In genomic region chr6:68649669-68650068, GRCh38 we compare ENCODE assay signal across 27 cellular contexts. TPM values are rescaled to one million over a fixed set of nuclear protein-coding genes. Genes with fewer than 3 reads are reported as not detected.
DNase-seq lines count a peak whose midpoint lies in the region; ATAC-seq, FAIRE-seq and TF ChIP-seq lines count a peak whose summit lies in the region.
"Had no signal": no experiment of that assay in that cellular context is flagged by ENCODE, and none has a peak within 500 bp of the region (broad histone marks: within the 10 kb centered on the region; RNA-seq: fewer than 3 reads in every experiment).

No MANE protein-coding gene starts in this region.

- no peaks in the 10 kb centered on the region for H3K23me2 ChIP-seq in H1 (ENCODE audit: low read depth, low read length)

- H3K56ac ChIP-seq in H1 (replicated peaks; ENCODE audit: insufficient read length, low read depth, low read length) = no peak overlapping the region
- H3K56ac ChIP-seq in mesendoderm (ENCODE audit: low read length) = no peak overlapping the region

- no peak overlapping the region for H3K4me3 ChIP-seq in H1 (ENCODE audit: extremely low read depth in 1 of 4, insufficient read depth in 2 of 4, low read depth in 3 of 4, low read length in 4 of 4)
- H3K4me3 ChIP-seq in mesendoderm (ENCODE audit: low read length) = no peak overlapping the region
- H3K4me3 ChIP-seq: BLaER1 treated with 17β-estradiol and CSF1 and Interleukin-3, amounts not matched to agents 10 nM and 100 nM; HAP-1; PC-9 had no signal

- no peak overlapping the region for H3K9ac ChIP-seq in H1 (replicated peaks in 1 of 4; ENCODE audit: extremely low read depth in 1 of 4, low read depth in 3 of 4, low read length in 3 of 4)
- H3K9ac ChIP-seq in mesendoderm (ENCODE audit: low read length) = no peak overlapping the region
- H3K9ac ChIP-seq: BLaER1 treated with 17β-estradiol and CSF1 and Interleukin-3, amounts not matched to agents 10 nM and 100 nM; SK-N-SH had no signal

- no peak overlapping the region for H2AFZ ChIP-seq in H1 (ENCODE audit: low read length)
- H2AFZ ChIP-seq: PC-9 had no signal

- H2BK120ac ChIP-seq in H1 (replicated peaks; ENCODE audit: low read depth, low read length) (no peak overlapping the region), mesendoderm (ENCODE audit: low read depth, low read length) (no peak overlapping the region)

- H3K4me2 ChIP-seq in H1 (ENCODE audit: insufficient read depth in 1 of 2, low read depth in 2 of 2, low read length in 2 of 2) (no peak overlapping the region), mesendoderm (ENCODE audit: low read length) (no peak overlapping the region)
- H3K4me2 ChIP-seq: BLaER1 treated with 17β-estradiol and CSF1 and Interleukin-3, amounts not matched to agents 10 nM and 100 nM; PC-9; SK-N-SH had no signal

- ATAC-seq in GM21723 (IDR thresholded peaks at IDR 0.05; ENCODE audit: unreplicated experiment) = no peak

- H3K23ac ChIP-seq in H1 (ENCODE audit: insufficient read length) (no peak overlapping the region), mesendoderm (ENCODE audit: low read length) (no peak overlapping the region)

- no peaks in the 10 kb centered on the region for H3K36me3 ChIP-seq in H1 (ENCODE audit: control insufficient read depth in 2 of 4, insufficient read depth in 4 of 4, low read length in 3 of 4)
- H3K36me3 ChIP-seq in mesendoderm (ENCODE audit: control insufficient read depth, insufficient read depth, low read length) = no peaks in the 10 kb centered on the region
- H3K36me3 ChIP-seq: BLaER1 treated with 17β-estradiol and CSF1 and Interleukin-3, amounts not matched to agents 10 nM and 100 nM; HAP-1 had no signal

- H4K5ac ChIP-seq in H1 (ENCODE audit: insufficient read length, low read depth, low read length) (no peak overlapping the region), mesendoderm (ENCODE audit: low read length) (no peak overlapping the region)

- TF ChIP-seq POLR2A in H1 (IDR thresholded peaks at IDR 0.05; ENCODE audit: control extremely low read depth in 1 of 2, low read depth in 2 of 2, low read length in 2 of 2) = no peak

- H3K79me2 ChIP-seq in H1 (ENCODE audit: control insufficient read depth in 1 of 2, insufficient read depth in 2 of 2, low read length in 2 of 2) (no peaks in the 10 kb centered on the region), mesendoderm (ENCODE audit: control insufficient read depth, insufficient read depth, low read length) (no peaks in the 10 kb centered on the region)

- H2AK5ac ChIP-seq in H1 (ENCODE audit: low read depth, low read length) = no peak overlapping the region
- H2AK5ac ChIP-seq in mesendoderm (ENCODE audit: low read length) = no peak overlapping the region

- H3K27ac ChIP-seq in H1 (ENCODE audit: low read depth, low read length) (no peak overlapping the region), mesendoderm (ENCODE audit: low read depth, low read length) (no peak overlapping the region)
- H3K27ac ChIP-seq: 22Rv1; BLaER1 treated with 17β-estradiol and CSF1 and Interleukin-3, amounts not matched to agents 10 nM and 100 nM; HL-60; PC-9; RWPE1 had no signal

- no peak overlapping the region for H4K91ac ChIP-seq in H1 (replicated peaks; ENCODE audit: insufficient read length, low read length)

- DNase-seq in DMS 273 (lab: John Stamatoyannopoulos, UW; ENCODE audit: unreplicated experiment) (peak; percentile 34), DMS 273 treated with DMSO at 0.1 percent for 48 hours (lab: John Stamatoyannopoulos, UW) (no peak), NCI-H69 (lab: John Stamatoyannopoulos, UW) (peak; percentile 68), H1 (ENCODE audit: low read depth in 1 of 2, low spot score in 2 of 2) (no peak), mesendoderm (peak; percentile 47), T-helper 1 cell (no peak)
- DNase-seq in stimulated activated CD4-positive, alpha-beta T cell treated with anti-CD3 and anti-CD28 coated beads, Interleukin-4, amount 100 ng/mL, for 4 hours = no peak
- DNase-seq: ACHN; CD4-positive, alpha-beta memory T cell; GDM1; KG1; NCI-H1105 treated with DMSO at 0.1 percent for 48 hours; NCI-H2029 treated with DMSO at 0.1 percent for 48 hours; NCI-H510A; NCI-H748 treated with DMSO at 0.1 percent for 48 hours; PC-9; SHP77 treated with DMSO at 0.1 percent for 48 hours; SK-N-SH had no signal

- no peak for TF ChIP-seq EP300 in H1 (IDR thresholded peaks at IDR 0.05; ENCODE audit: borderline replicate concordance in 1 of 2, low read depth in 2 of 2, low read length in 2 of 2)

- no peak for TF ChIP-seq RAD21 in H1 (IDR thresholded peaks at IDR 0.05 in 1 of 2, conservative IDR thresholded peaks at IDR 0.05 in 1 of 2; ENCODE audit: low read depth in 2 of 2, low read length in 2 of 2)

- H3K4me1 ChIP-seq in H1 (replicated peaks in 1 of 4; ENCODE audit: control insufficient read depth in 3 of 4, insufficient read depth in 4 of 4, low read length in 3 of 4) = no peaks in the 10 kb centered on the region; a peak in 1 of 7 replicates
- no peaks in the 10 kb centered on the region for H3K4me1 ChIP-seq in mesendoderm (ENCODE audit: control insufficient read depth, low read depth, low read length)
- H3K4me1 ChIP-seq: HAP-1 had no signal

- FAIRE-seq in H1 (lab: Jason Lieb, UNC) = peak; percentile 52
- FAIRE-seq: GM18507, GM19239 had no signal

- H2BK15ac ChIP-seq in H1 (ENCODE audit: low read length) = no peak overlapping the region
- H2BK15ac ChIP-seq in mesendoderm (replicated peaks; ENCODE audit: low read depth) = no peak overlapping the region

- H2BK5ac ChIP-seq in H1 (ENCODE audit: low read depth, low read length) (no peak overlapping the region), mesendoderm (ENCODE audit: low read length) (no peak overlapping the region)

- WGBS in H1 (ENCODE audit: extremely low coverage in 1 of 2, insufficient coverage in 1 of 2, insufficient read length in 1 of 2, insufficient replicate concordance in 2 of 2, low coverage in 1 of 2, low lambda C conversion rate in 2 of 2, missing lambda C conversion rate in 1 of 2), 2 experiments = 87% methylated on average over 3 of the region's 3 CpGs; no CpG with 5 or more reads in 1 of the 2 experiments
- no CpG with 5 or more reads among the region's 3 CpGs for WGBS in mesendoderm (ENCODE audit: extremely low coverage, insufficient coverage, low lambda C conversion rate)

- no peak overlapping the region for H2BK20ac ChIP-seq in H1 (ENCODE audit: low read length)

- no peak overlapping the region for H3K4ac ChIP-seq in H1 (replicated peaks; ENCODE audit: insufficient read length, low read depth, low read length)
- H3K4ac ChIP-seq in mesendoderm (ENCODE audit: low read depth, low read length) = no peak overlapping the region

- H3K18ac ChIP-seq in H1 (ENCODE audit: extremely low read depth, low read length) (no peak overlapping the region), mesendoderm (ENCODE audit: low read length) (no peak overlapping the region)

- CTCF ChIA-PET in H1 (lab: Charles Lee; ENCODE audit: partially characterized antibody) = interaction anchor here (0.6 to 0.8 kb wide), 2 partner anchors 11 to 79 kb away, joined by 3 to 5 read pairs; no protein-coding TSS in a partner anchor

- POLR2A ChIA-PET in H1 (lab: Charles Lee; ENCODE audit: partially characterized antibody) = no interaction called here

- H3K9me3 ChIP-seq in H1 (ENCODE audit: insufficient read depth in 2 of 2, low read depth in 1 of 2, low read length in 1 of 2) = no peaks in the 10 kb centered on the region
- H3K9me3 ChIP-seq: BLaER1 treated with 17β-estradiol and CSF1 and Interleukin-3, amounts not matched to agents 10 nM and 100 nM; HAP-1; SK-N-SH had no signal

- H3K27me3 ChIP-seq in H1 (replicated peaks in 1 of 4; ENCODE audit: control insufficient read depth in 3 of 4, extremely low read depth in 1 of 4, insufficient read depth in 3 of 4, low read length in 3 of 4) (no peaks in the 10 kb centered on the region), mesendoderm (ENCODE audit: insufficient read depth, low read length, poor library complexity) (no peaks in the 10 kb centered on the region)
- H3K27me3 ChIP-seq: BLaER1 treated with 17β-estradiol and CSF1 and Interleukin-3, amounts not matched to agents 10 nM and 100 nM had no signal

- H4K8ac ChIP-seq in H1 (ENCODE audit: extremely low read depth, insufficient read depth, low read length) (no peak overlapping the region), mesendoderm (ENCODE audit: low read depth, low read length) (no peak overlapping the region)

- H3K79me1 ChIP-seq in H1 (ENCODE audit: low read depth, low read length) (no peaks in the 10 kb centered on the region), mesendoderm (ENCODE audit: low read length) (no peaks in the 10 kb centered on the region)

- no peak overlapping the region for H3K14ac ChIP-seq in H1 (ENCODE audit: insufficient read length)

- TF ChIP-seq CTCF in H1 (IDR thresholded peaks at IDR 0.05; ENCODE audit: control extremely low read depth in 1 of 3, insufficient read depth in 1 of 3, low read depth in 1 of 3, low read length in 3 of 3) = no peak

- no peaks in the 10 kb centered on the region for H4K20me1 ChIP-seq in H1 (replicated peaks in 1 of 2; ENCODE audit: control insufficient read depth in 1 of 2, insufficient read depth in 2 of 2, low read length in 2 of 2)
- H4K20me1 ChIP-seq: BLaER1 treated with 17β-estradiol and CSF1 and Interleukin-3, amounts not matched to agents 10 nM and 100 nM had no signal

- H2BK12ac ChIP-seq in H1 (ENCODE audit: low read depth, low read length) = no peak overlapping the region

TF ChIP-seq in H1, 55 proteins besides CTCF, POLR2A, EP300 and RAD21:
- TF ChIP-seq POU5F1 (IDR thresholded peaks at IDR 0.05; ENCODE audit: low read depth, low read length) = no peak
- TF ChIP-seq MAX (IDR thresholded peaks at IDR 0.05) = 0 out of 2 replicates have a peak, but pooled peaks have one; percentile 32

RNA-seq across cellular contexts. Expression of gene ADGRB3, which starts 14.6 kb away (rescaled TPM):
- total RNA-seq in H1 (2021; fragmentation: NEBNext Ultra II Directional; extraction: Animal tissue kit (Norgen Biotek cat#: 25700)) = 0.94 and 1.2 TPM in 2 replicates
- polyA plus RNA-seq in H1 (2011; rRNA removed) = 0.31 and 0.35 TPM in 2 replicates
- polyA plus RNA-seq in H1 (2011; cell fraction: cytosol; rRNA removed) = 0.40 TPM
- 0.57 TPM for polyA plus RNA-seq in H1 (2011; cell fraction: nucleus; rRNA removed)
- polyA plus RNA-seq in H1 (2012, experiment 1 of 2) = 0.46 to 0.76 TPM (median 0.61 TPM) in 4 replicates
- 0.09 TPM for polyA plus RNA-seq in H1 (2012, experiment 2 of 2)
- 0.71 TPM for polyA plus RNA-seq in H1 (2013, experiment 1 of 2)
- polyA plus RNA-seq in H1 (2013, experiment 2 of 2) = 0.79 TPM
- polyA minus RNA-seq in H1 (2011; rRNA and poly(A)+ RNA removed) = 2.3 and 7.1 TPM in 2 replicates
- polyA minus RNA-seq in H1 (2011; cell fraction: cytosol; rRNA and poly(A)+ RNA removed) = 1.5 TPM
- polyA minus RNA-seq in H1 (2011; cell fraction: nucleus; rRNA and poly(A)+ RNA removed) = 6.2 TPM
- 0.08 TPM for polyA plus RNA-seq in mesendoderm (2013, experiment 1 of 2)
- 0.08 TPM for polyA plus RNA-seq in mesendoderm (2013, experiment 2 of 2)
- total RNA-seq: CD4-positive, alpha-beta memory T cell; HT-29; PC-9 had no signal
- polyA plus RNA-seq: CD4-positive, alpha-beta memory T cell had no signal

Comparison
In these comparisons a context has a peak if more than half of its experiments do, and no peak if none do; other contexts are left out.
1. DNase-seq: peak in DMS 273 (single experiment), NCI-H69 (single experiment) and mesendoderm (single experiment); none in DMS 273 treated with DMSO at 0.1 percent for 48 hours (single experiment), H1 (0 of 2), T-helper 1 cell (0 of 5) and stimulated activated CD4-positive, alpha-beta T cell treated with anti-CD3 and anti-CD28 coated beads, Interleukin-4, amount 100 ng/mL, for 4 hours (0 of 2).